Comparison of ENCODE assay signal across 2 cellular contexts in genomic region chr5:78673827-78674226, GRCh38. TPM values are rescaled to one million over a fixed set of nuclear protein-coding genes. Genes with fewer than 3 reads are reported as not detected.
"Had no signal": no experiment of that assay in that cellular context is flagged by ENCODE, and none has a peak within 500 bp of the region (broad histone marks: within the 10 kb centered on the region; RNA-seq: fewer than 3 reads in every experiment).

No MANE protein-coding gene starts in this region.

RNA-seq across cellular contexts. Expression of gene LHFPL2, which starts 25.3 kb away (rescaled TPM):
- total RNA-seq: activated CD8-positive, alpha-beta memory T cell treated with anti-CD3 and anti-CD28 coated beads, Interleukin-2, amount 10 ng/mL, durations not matched to agents 7 days and 5 days; T-helper 2 cell treated with Interferon-gamma antibody and Interleukin-4, amounts not matched to agents 100 ng/mL and 5 ng/mL, for 36 hours had no signal
